ENCODE assay signal across 20 cellular contexts in genomic region chr3:160136421-160136820, GRCh38.
A peak's percentile ranks its signal among the peaks of the same experiment; 100 is the strongest.
DNase-seq lines count a peak whose midpoint lies in the region; ATAC-seq, FAIRE-seq and TF ChIP-seq lines count a peak whose summit lies in the region.
"Had no signal": no experiment of that assay in that cellular context is flagged by ENCODE, and none has a peak within 500 bp of the region (broad histone marks: within the 10 kb centered on the region; RNA-seq: fewer than 3 reads in every experiment).

No MANE protein-coding gene starts in this region.

- ATAC-seq in GM18858 (IDR thresholded peaks at IDR 0.05; ENCODE audit: unreplicated experiment) (peak; percentile 47), HG02884 (IDR thresholded peaks at IDR 0.05; ENCODE audit: unreplicated experiment) (peak; percentile 61)
- ATAC-seq: heart left ventricle, natural killer cell, PC-3 had no signal

- peaks cover 18% of the 10 kb centered on the region for H3K4me1 ChIP-seq in thymus (ENCODE audit: control insufficient read depth, insufficient read depth, low read length)
- H3K4me1 ChIP-seq: BE2C, esophagus muscularis mucosa had no signal

- FAIRE-seq in GM12892 (lab: Jason Lieb, UNC), result no peak
- FAIRE-seq: D721Med had no signal

- H3K27me3 ChIP-seq in thymus (ENCODE audit: control insufficient read depth, insufficient read depth), result no peaks in the 10 kb centered on the region
- H3K27me3 ChIP-seq: BE2C, esophagus muscularis mucosa, heart left ventricle had no signal

- DNase-seq in MV-4-11 (lab: John Stamatoyannopoulos, UW) (peak; percentile 2), midbrain (lab: John Stamatoyannopoulos, UW) (no peak), GM12892 (ENCODE audit: insufficient read length) (no peak), T-helper 9 cell (no peak)
- DNase-seq: activated effector memory CD4-positive, alpha-beta T cell treated with anti-CD3 and anti-CD28 coated beads, Interleukin-2, amount 50 U/mL, for 16 hours; amniotic stem cell; BE2C; GDM1; heart left ventricle; islet precursor cell; natural killer cell; NCI-H1092 treated with DMSO at 0.1 percent for 48 hours; PC-3 had no signal

- 85% methylated on average over 4 of the region's 4 CpGs for WGBS in thymus

- H3K36me3 ChIP-seq in thymus (ENCODE audit: control insufficient read depth, insufficient read depth), result no peaks in the 10 kb centered on the region
- H3K36me3 ChIP-seq: BE2C, esophagus muscularis mucosa, heart left ventricle, thoracic aorta had no signal

- H3K4me3 ChIP-seq in thymus (ENCODE audit: low read length), result no peak overlapping the region
- H3K4me3 ChIP-seq: esophagus muscularis mucosa, heart left ventricle, smooth muscle cell, thoracic aorta had no signal

- TF ChIP-seq POLR2A in GM12892 (IDR thresholded peaks at IDR 0.05; ENCODE audit: low read depth, low read length), result no peak

- H3K27ac ChIP-seq in thymus (ENCODE audit: low read depth), result peak overlapping the region; percentile 25
- H3K27ac ChIP-seq: esophagus muscularis mucosa, heart left ventricle, thoracic aorta had no signal

- no peaks in the 10 kb centered on the region for H3K9me3 ChIP-seq in thymus (ENCODE audit: control insufficient read depth)
- H3K9me3 ChIP-seq: BE2C, esophagus muscularis mucosa, heart left ventricle, thoracic aorta had no signal
